ENCODE assay signal across 8 cellular contexts in the genomic region with DNA sequence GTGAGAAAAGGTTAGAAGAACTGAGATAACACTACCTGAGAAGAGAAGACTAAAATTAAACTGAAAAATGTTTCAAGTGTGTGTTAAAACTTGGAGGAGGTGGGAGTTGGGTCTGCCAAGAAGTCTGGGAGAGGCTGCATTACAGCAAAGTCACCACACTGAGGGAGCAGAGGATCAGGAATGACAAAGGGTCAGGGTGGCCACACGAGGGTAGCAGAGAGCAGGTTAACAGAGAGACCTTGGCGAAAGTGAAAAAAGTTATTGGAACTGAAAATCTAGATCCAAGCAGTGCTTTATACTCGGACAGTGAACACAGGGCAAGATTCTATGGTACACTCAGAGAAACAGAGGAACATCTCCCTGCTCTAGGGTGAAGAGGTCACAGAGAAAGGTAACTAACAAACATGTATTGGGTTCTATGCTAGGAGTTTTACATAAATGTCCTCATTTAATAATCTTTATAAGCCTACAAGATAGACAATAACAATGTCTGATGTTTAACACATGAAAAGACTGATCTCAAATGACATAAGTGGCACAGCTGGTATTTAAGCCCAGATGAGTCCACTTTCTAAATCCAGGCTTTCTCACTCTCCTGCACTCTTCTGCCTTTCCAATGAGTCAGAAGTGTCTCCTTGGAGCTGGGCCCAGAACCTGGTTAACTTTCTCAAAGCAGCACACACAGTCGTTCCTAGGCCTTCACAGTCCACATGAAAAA. TPM values are rescaled to one million over a fixed set of nuclear protein-coding genes. Genes with fewer than 3 reads are reported as not detected.
DNase-seq lines count a peak whose midpoint lies in the region; ATAC-seq, FAIRE-seq and TF ChIP-seq lines count a peak whose summit lies in the region.

No MANE protein-coding gene starts in this region.

- H3K27ac ChIP-seq in SU-DHL-6 (ENCODE audit: low read depth, low read length) = no peak overlapping the region
- H3K27ac ChIP-seq in heart right ventricle = peak overlapping the region in 1 of 10 donors; percentile 55

- ATAC-seq in HG02588 (IDR thresholded peaks at IDR 0.05; ENCODE audit: unreplicated experiment) = peak; percentile 96
- peak; percentile 94 to 98 (median 96) for ATAC-seq in heart right ventricle

- TF ChIP-seq POLR2A in GM12891 (IDR thresholded peaks at IDR 0.05; ENCODE audit: low read depth, low read length) (no peak), NB4 (IDR thresholded peaks at IDR 0.05; ENCODE audit: extremely low read depth, insufficient read length) (no peak)

- 3% methylated on average over 4 of the region's 4 CpGs for WGBS in heart right ventricle, 2 donors

- FAIRE-seq in GM12891 (lab: Jason Lieb, UNC) = peak; percentile 97

- H3K79me2 ChIP-seq in SU-DHL-6 (ENCODE audit: insufficient read depth, low read length) = no peaks in the 10 kb centered on the region

- TF ChIP-seq CTCF in NB4 (IDR thresholded peaks at IDR 0.05; ENCODE audit: low read depth, low read length) = peak; percentile 94
- peak; percentile 88 for TF ChIP-seq CTCF in SU-DHL-6 (IDR thresholded peaks at IDR 0.05; ENCODE audit: insufficient read depth, low read length, poor library complexity, severe bottlenecking)
- peak; percentile 74 to 98 (median 91) for TF ChIP-seq CTCF in heart right ventricle (IDR thresholded peaks at IDR 0.05)

- intact Hi-C loops in heart right ventricle (cut with DNase I) = loop anchor here in 9 of 10 donors (1.0 to 10.0 kb wide), 8 partner anchors 36 to 734 kb away; no protein-coding TSS in a partner anchor

- DNase-seq in GM12891 (ENCODE audit: insufficient read length, low spot score) (no peak), NB4 (ENCODE audit: low read depth) (peak; percentile 69), heart right ventricle (peak; percentile 50 to 69), retina (peak; percentile 79), mesenteric fat pad (ENCODE audit: low spot score) (no peak)
- peak; percentile 10 for DNase-seq in activated naive CD8-positive, alpha-beta T cell treated with anti-CD3 and anti-CD28 coated beads, Interleukin-2, amount 50 U/mL, for 16 hours (ENCODE audit: low read depth, low spot score)

- no peak overlapping the region for H3K4me2 ChIP-seq in SU-DHL-6 (ENCODE audit: low read depth, low read length, poor library complexity, severe bottlenecking)

- H3K4me3 ChIP-seq in NB4 (ENCODE audit: low read depth, low read length) (no peak overlapping the region), SU-DHL-6 (ENCODE audit: insufficient read depth, low read length, poor library complexity, severe bottlenecking) (no peak overlapping the region), heart right ventricle (no peak overlapping the region)

- peaks cover 0 to 11% (median 0%) of the 10 kb centered on the region in 9 donors for H3K4me1 ChIP-seq in heart right ventricle

- H2AFZ ChIP-seq in SU-DHL-6 (ENCODE audit: low read depth, low read length, severe bottlenecking) = no peak overlapping the region

- no peaks in the 10 kb centered on the region for H3K9me2 ChIP-seq in SU-DHL-6 (replicated peaks; ENCODE audit: insufficient read depth, low read length)

- no peaks in the 10 kb centered on the region for H3K27me3 ChIP-seq in SU-DHL-6 (ENCODE audit: low read length)
- peaks cover 0 to 47% (median 17%) of the 10 kb centered on the region in 7 donors for H3K27me3 ChIP-seq in heart right ventricle

- H3K36me3 ChIP-seq in SU-DHL-6 (ENCODE audit: low read length) (no peaks in the 10 kb centered on the region), heart right ventricle (no peaks in the 10 kb centered on the region)

- no peaks in the 10 kb centered on the region for H4K20me1 ChIP-seq in SU-DHL-6 (ENCODE audit: low read depth, low read length)

- no peak overlapping the region for H3K9ac ChIP-seq in SU-DHL-6 (ENCODE audit: low read length)

- H3F3A ChIP-seq in SU-DHL-6 (ENCODE audit: insufficient read depth) = no peaks in the 10 kb centered on the region

- H3K9me3 ChIP-seq in SU-DHL-6 (ENCODE audit: insufficient read depth, low read length) (no peaks in the 10 kb centered on the region), heart right ventricle (no peaks in the 10 kb centered on the region)

TF ChIP-seq in GM12891, 5 proteins besides CTCF, POLR2A, EP300 and RAD21:
- TF ChIP-seq PAX5 (IDR thresholded peaks at IDR 0.05; ENCODE audit: insufficient read depth, low read length, severe bottlenecking) (no peak), TAF1 (IDR thresholded peaks at IDR 0.05; ENCODE audit: low read depth, low read length) (no peak), POU2F2 (IDR thresholded peaks at IDR 0.05; ENCODE audit: low read depth, low read length) (no peak), POLR2AphosphoS5 (IDR thresholded peaks at IDR 0.05; ENCODE audit: low read depth, low read length) (no peak), SPI1 (IDR thresholded peaks at IDR 0.05; ENCODE audit: low read depth, low read length) (no peak)
TF ChIP-seq in GM12891: peak in this region for 0.

RNA-seq across cellular contexts. Expression of a gene that starts 10.3 kb away (rescaled TPM):
- polyA plus RNA-seq in GM12891 (2012; ENCODE audit: low read depth, missing spikeins) = 0.35 TPM
- 1 to 10 TPM in 7 of 10 donors, under 1 TPM in 3; 0.81 to 3.6 (median 1.9) TPM for total RNA-seq in heart right ventricle
- polyA plus RNA-seq in heart right ventricle = 1 to 10 TPM; 2.9 to 4.3 TPM
- total RNA-seq in mesenteric fat pad = 6.5 TPM

RNA-seq across cellular contexts. Expression of a gene that starts 43.5 kb away (rescaled TPM):
- polyA plus RNA-seq in GM12891 (2012; ENCODE audit: low read depth, missing spikeins) = 1.3 TPM
- total RNA-seq in heart right ventricle (10 to 100 TPM in 7 of 10 donors, 1 to 10 TPM in 3; 5.0 to 31.4 (median 11.8) TPM), mesenteric fat pad (94.7 TPM)
- 10 to 100 TPM; 25.9 to 45.6 TPM for polyA plus RNA-seq in heart right ventricle

Comparison
In these comparisons a context has a peak if more than half of its experiments do, and no peak if none do; other contexts are left out.
1. DNase-seq: peak in NB4 (single experiment), activated naive CD8-positive, alpha-beta T cell treated with anti-CD3 and anti-CD28 coated beads, Interleukin-2, amount 50 U/mL, for 16 hours (single experiment), heart right ventricle (2 of 2) and retina (single experiment); none in GM12891 (single experiment) and mesenteric fat pad (single experiment).
2. Peak in every context shown above with its lines, with median percentiles within 50 percentile points of each other: CTCF ChIP-seq.